Comparison of ENCODE assay signal across 10 cellular contexts in the genomic region with DNA sequence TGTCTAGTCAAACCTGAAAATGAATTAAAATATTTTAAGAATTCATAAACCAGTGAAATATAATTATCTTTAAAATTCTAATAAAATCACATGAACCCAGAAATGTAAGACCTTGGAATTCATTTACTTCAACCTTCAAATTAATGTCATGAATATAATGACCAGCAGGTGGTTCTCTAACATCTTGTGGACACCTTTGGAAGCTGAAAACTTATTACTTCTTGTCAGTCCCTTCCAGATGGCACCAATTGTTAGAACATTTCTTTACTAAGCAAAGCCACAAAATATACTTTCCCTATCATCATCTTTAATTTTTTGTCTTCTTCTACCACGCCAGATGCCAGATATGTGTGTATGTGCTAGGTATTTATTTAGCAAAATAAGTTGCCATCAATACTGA.
A peak's percentile ranks its signal among the peaks of the same experiment; 100 is the strongest.
DNase-seq lines count a peak whose midpoint lies in the region; ATAC-seq, FAIRE-seq and TF ChIP-seq lines count a peak whose summit lies in the region.
"Had no signal": no experiment of that assay in that cellular context is flagged by ENCODE, and none has a peak within 500 bp of the region (broad histone marks: within the 10 kb centered on the region; RNA-seq: fewer than 3 reads in every experiment).

No MANE protein-coding gene starts in this region.

- no peaks in the 10 kb centered on the region for H3K27me3 Mint-ChIP-seq in chondrocyte (ENCODE audit: low read depth)
- no peaks in the 10 kb centered on the region for H3K27me3 Mint-ChIP-seq in neural crest cell (ENCODE audit: low read depth)
- H3K27me3 Mint-ChIP-seq: natural killer cell treated with Interleukin-12 subunit alpha and Interleukin-12 subunit beta and Interleukin-15 and Interleukin-18, amount 100 ng/mL, for 72 hours had no signal

- H3K4me1 Mint-ChIP-seq in chondrocyte (ENCODE audit: low read depth) (no peaks in the 10 kb centered on the region), neural crest cell (peaks cover 6% of the 10 kb centered on the region)

- H3K27ac Mint-ChIP-seq in chondrocyte (ENCODE audit: unreplicated experiment): no peak overlapping the region
- no peak overlapping the region for H3K27ac Mint-ChIP-seq in neural crest cell (ENCODE audit: unreplicated experiment)
- H3K27ac Mint-ChIP-seq: natural killer cell treated with Interleukin-12 subunit alpha and Interleukin-12 subunit beta and Interleukin-15 and Interleukin-18, amount 100 ng/mL, for 72 hours had no signal

- FAIRE-seq in D721Med (lab: Jason Lieb, UNC): no peak

- DNase-seq in D721Med (ENCODE audit: insufficient read length, low spot score) (no peak), chondrocyte (ENCODE audit: low spot score) (no peak), neural crest cell (ENCODE audit: low read depth, low spot score) (no peak), hepatic stellate cell (ENCODE audit: low spot score) (no peak), MV-4-11 (lab: John Stamatoyannopoulos, UW) (no peak)
- DNase-seq: cerebellar nuclear complex had no signal

- TF ChIP-seq RAD21 in Ishikawa (IDR thresholded peaks at IDR 0.05; ENCODE audit: low read depth): peak; percentile 18; the same call in 1 of the 2 replicates

- TF ChIP-seq EP300 in Ishikawa (IDR thresholded peaks at IDR 0.05; ENCODE audit: borderline replicate concordance): no peak

- no peaks in the 10 kb centered on the region for H3K9me3 Mint-ChIP-seq in chondrocyte (ENCODE audit: low read depth)
- H3K9me3 Mint-ChIP-seq in neural crest cell: no peaks in the 10 kb centered on the region
- H3K9me3 Mint-ChIP-seq: natural killer cell treated with Interleukin-12 subunit alpha and Interleukin-12 subunit beta and Interleukin-15 and Interleukin-18, amount 100 ng/mL, for 72 hours had no signal

- ATAC-seq in GM18502 (IDR thresholded peaks at IDR 0.05; ENCODE audit: poor library complexity, unreplicated experiment): no peak
- ATAC-seq in HG03342 (IDR thresholded peaks at IDR 0.05; ENCODE audit: unreplicated experiment): no peak
- ATAC-seq: natural killer cell treated with Interleukin-12 subunit alpha and Interleukin-12 subunit beta and Interleukin-15 and Interleukin-18, amount 100 ng/mL, for 72 hours had no signal

- H3K4me3 Mint-ChIP-seq in chondrocyte (ENCODE audit: unreplicated experiment): no peak overlapping the region
- H3K4me3 Mint-ChIP-seq in neural crest cell: no peak overlapping the region
- H3K4me3 Mint-ChIP-seq: natural killer cell treated with Interleukin-12 subunit alpha and Interleukin-12 subunit beta and Interleukin-15 and Interleukin-18, amount 100 ng/mL, for 72 hours had no signal

- TF ChIP-seq CTCF in D721Med (IDR thresholded peaks at IDR 0.05; ENCODE audit: insufficient read depth, missing control alignments) (peak; percentile 24), chondrocyte (IDR thresholded peaks at IDR 0.05) (peak; percentile 69), neural crest cell (conservative IDR thresholded peaks at IDR 0.05) (peak; percentile 62)

- no peaks in the 10 kb centered on the region for H3K36me3 Mint-ChIP-seq in chondrocyte (ENCODE audit: low read depth)
- H3K36me3 Mint-ChIP-seq in neural crest cell (ENCODE audit: low read depth): no peaks in the 10 kb centered on the region
- H3K36me3 Mint-ChIP-seq: natural killer cell treated with Interleukin-12 subunit alpha and Interleukin-12 subunit beta and Interleukin-15 and Interleukin-18, amount 100 ng/mL, for 72 hours had no signal

TF ChIP-seq in Ishikawa, 13 proteins besides CTCF, POLR2A, EP300 and RAD21:
- TF ChIP-seq NFIC (IDR thresholded peaks at IDR 0.05): no peak
- TF ChIP-seq YY1 (IDR thresholded peaks at IDR 0.05; ENCODE audit: low read depth): no peak
- no peak for TF ChIP-seq FOXM1 (IDR thresholded peaks at IDR 0.05; ENCODE audit: borderline replicate concordance, low read depth)
- no peak for TF ChIP-seq ZBTB7A (IDR thresholded peaks at IDR 0.05; ENCODE audit: low read depth)
